In the genomic region with DNA sequence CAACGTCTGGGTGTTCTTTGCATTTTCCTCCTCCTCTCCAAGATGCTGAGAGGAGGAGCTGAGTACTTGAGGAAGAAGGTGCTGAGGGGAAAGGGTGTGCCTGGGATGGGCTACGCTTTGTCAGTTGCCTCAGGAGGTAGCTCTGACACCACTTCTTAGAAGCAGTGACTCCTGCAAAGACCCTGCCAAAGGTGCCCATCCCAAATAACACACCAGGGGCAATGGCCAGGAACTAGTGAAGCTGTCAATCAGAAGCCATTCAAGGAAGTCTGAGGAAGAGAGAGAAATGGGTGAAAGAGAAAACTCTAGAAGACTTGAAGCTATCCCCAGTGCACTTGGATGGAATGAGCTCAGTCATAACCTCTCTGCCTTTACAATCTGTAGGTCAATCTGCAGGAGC, we compare ENCODE assay signal across 20 cellular contexts.
A peak's percentile ranks its signal among the peaks of the same experiment; 100 is the strongest.
DNase-seq lines count a peak whose midpoint lies in the region; ATAC-seq and TF ChIP-seq lines count a peak whose summit lies in the region.
"Had no signal": no experiment of that assay in that cellular context is flagged by ENCODE, and none has a peak within 500 bp of the region (broad histone marks: within the 10 kb centered on the region; RNA-seq: fewer than 3 reads in every experiment).

No MANE protein-coding gene starts in this region.

- TF ChIP-seq CTCF in activated B cell treated with CpG ODN at 0.5 μM for 24 hours (IDR thresholded peaks at IDR 0.05), result no peak
- no peak for TF ChIP-seq CTCF in type B pancreatic cell (conservative IDR thresholded peaks at IDR 0.05)

- peaks cover 90% of the 10 kb centered on the region for H3K4me1 Mint-ChIP-seq in stimulated activated naive CD8-positive, alpha-beta T cell treated with anti-CD3 and anti-CD28 coated beads, Interleukin-15, Interleukin-2, amounts not matched to agents 100 ng/mL and 50 ng/mL, for 24 hours (ENCODE audit: low read depth)
- H3K4me1 Mint-ChIP-seq in activated B cell treated with CpG ODN at 0.5 μM for 24 hours (peaks cover 50% of the 10 kb centered on the region), type B pancreatic cell (ENCODE audit: unreplicated experiment) (peaks cover 4% of the 10 kb centered on the region)
- H3K4me1 Mint-ChIP-seq in central memory CD8-positive, alpha-beta T cell, result peaks cover 57% of the 10 kb centered on the region

- H3K4me3 Mint-ChIP-seq in stimulated activated naive CD8-positive, alpha-beta T cell treated with anti-CD3 and anti-CD28 coated beads, Interleukin-15, Interleukin-2, amounts not matched to agents 100 ng/mL and 50 ng/mL, for 24 hours, result peak overlapping the region; percentile 54
- H3K4me3 Mint-ChIP-seq in activated B cell treated with CpG ODN at 0.5 μM for 24 hours, result no peak overlapping the region
- H3K4me3 Mint-ChIP-seq in central memory CD8-positive, alpha-beta T cell, result peak overlapping the region; percentile 34
- H3K4me3 Mint-ChIP-seq in type B pancreatic cell, result no peak overlapping the region
- H3K4me3 Mint-ChIP-seq: brain, endodermal cell had no signal

- H3K36me3 Mint-ChIP-seq in stimulated activated naive CD8-positive, alpha-beta T cell treated with anti-CD3 and anti-CD28 coated beads, Interleukin-15, Interleukin-2, amounts not matched to agents 100 ng/mL and 50 ng/mL, for 24 hours (ENCODE audit: low read depth), result peaks cover 58% of the 10 kb centered on the region
- peaks cover 12% of the 10 kb centered on the region for H3K36me3 Mint-ChIP-seq in activated B cell treated with CpG ODN at 0.5 μM for 24 hours (ENCODE audit: low read depth)
- H3K36me3 Mint-ChIP-seq in central memory CD8-positive, alpha-beta T cell (ENCODE audit: insufficient read depth), result peaks cover 35% of the 10 kb centered on the region
- H3K36me3 Mint-ChIP-seq in type B pancreatic cell, result peaks cover 31% of the 10 kb centered on the region

- ATAC-seq in stimulated activated naive CD8-positive, alpha-beta T cell treated with anti-CD3 and anti-CD28 coated beads, Interleukin-15, Interleukin-2, amounts not matched to agents 100 U/mL and 50 U/mL, for 24 hours, result no peak
- ATAC-seq in activated B cell treated with CpG ODN at 0.5 μM for 24 hours (ENCODE audit: low read depth) (no peak), GM21423 (IDR thresholded peaks at IDR 0.05; ENCODE audit: unreplicated experiment) (no peak)
- ATAC-seq in central memory CD8-positive, alpha-beta T cell (replicated peaks; ENCODE audit: extremely low read depth, poor library complexity, severe bottlenecking), result no peak
- ATAC-seq: K562, Right ventricle myocardium inferior had no signal

- no peak for DNase-seq in stimulated activated naive CD8-positive, alpha-beta T cell treated with anti-CD3 and anti-CD28 coated beads, Interleukin-15, Interleukin-2, amounts not matched to agents 100 U/mL and 50 U/mL, for 24 hours
- DNase-seq in activated B cell treated with CpG ODN at 0.5 μM for 24 hours (no peak), type B pancreatic cell (ENCODE audit: extremely low spot score, unreplicated experiment) (no peak), NCI-H2107 treated with DMSO at 0.1 percent for 48 hours (lab: John Stamatoyannopoulos, UW; ENCODE audit: unreplicated experiment) (no peak)
- DNase-seq in central memory CD8-positive, alpha-beta T cell (ENCODE audit: low spot score in 2 of 2), result no peak
- DNase-seq in stimulated activated CD4-positive, alpha-beta T cell treated with anti-CD3 and anti-CD28 coated beads, Interleukin-2, amount 100 ng/mL, for 24 hours, result no peak
- DNase-seq: activated CD4-positive, alpha-beta T cell treated with anti-CD3 and anti-CD28 coated beads for 1 hour; DMS53; endodermal cell; GF-D8; kidney; NCI-H187; small intestine; stimulated activated CD4-positive, alpha-beta T cell treated with anti-CD3 and anti-CD28 coated beads, Interleukin-2, amount 100 ng/mL, for 48 hours; stomach had no signal

- H3K27me3 Mint-ChIP-seq in stimulated activated naive CD8-positive, alpha-beta T cell treated with anti-CD3 and anti-CD28 coated beads, Interleukin-15, Interleukin-2, amounts not matched to agents 100 ng/mL and 50 ng/mL, for 24 hours, result no peaks in the 10 kb centered on the region
- no peaks in the 10 kb centered on the region for H3K27me3 Mint-ChIP-seq in activated B cell treated with CpG ODN at 0.5 μM for 24 hours
- no peaks in the 10 kb centered on the region for H3K27me3 Mint-ChIP-seq in central memory CD8-positive, alpha-beta T cell
- no peaks in the 10 kb centered on the region for H3K27me3 Mint-ChIP-seq in type B pancreatic cell
- H3K27me3 Mint-ChIP-seq: brain had no signal

- H3K27ac Mint-ChIP-seq in stimulated activated naive CD8-positive, alpha-beta T cell treated with anti-CD3 and anti-CD28 coated beads, Interleukin-15, Interleukin-2, amounts not matched to agents 100 ng/mL and 50 ng/mL, for 24 hours, result peak overlapping the region; percentile 96
- H3K27ac Mint-ChIP-seq in activated B cell treated with CpG ODN at 0.5 μM for 24 hours (peak overlapping the region; percentile 10), type B pancreatic cell (peak overlapping the region; percentile 32)
- H3K27ac Mint-ChIP-seq in central memory CD8-positive, alpha-beta T cell (ENCODE audit: low read depth), result peak overlapping the region; percentile 94
- H3K27ac Mint-ChIP-seq: brain, endodermal cell had no signal

- CTCF ChIA-PET in activated B cell treated with CpG ODN at 0.5 μM for 24 hours (lab: Charles Lee), result interaction anchor here (0.6 to 1.0 kb wide), 6 partner anchors 30 to 149 kb away, joined by 3 to 4 read pairs (median 3); no protein-coding TSS in a partner anchor

- POLR2A ChIA-PET in activated B cell treated with CpG ODN at 0.5 μM for 24 hours (lab: Charles Lee), result interaction anchor here (0.8 to 1.3 kb wide), 3 partner anchors 24 to 67 kb away, joined by 3 to 6 read pairs (median 4); no protein-coding TSS in a partner anchor

- intact Hi-C loops in activated B cell treated with CpG ODN at 0.5 μM for 24 hours (cut with micrococcal nuclease), result loop anchor here (1.0 kb wide), 1 partner anchor 9 kb away; no protein-coding TSS in a partner anchor

- no peaks in the 10 kb centered on the region for H3K9me3 Mint-ChIP-seq in stimulated activated naive CD8-positive, alpha-beta T cell treated with anti-CD3 and anti-CD28 coated beads, Interleukin-15, Interleukin-2, amounts not matched to agents 100 ng/mL and 50 ng/mL, for 24 hours
- H3K9me3 Mint-ChIP-seq in activated B cell treated with CpG ODN at 0.5 μM for 24 hours (no peaks in the 10 kb centered on the region), type B pancreatic cell (peaks cover 5% of the 10 kb centered on the region)
- H3K9me3 Mint-ChIP-seq in central memory CD8-positive, alpha-beta T cell, result no peaks in the 10 kb centered on the region

Comparison
In these comparisons a context has a peak if more than half of its experiments do, and no peak if none do; other contexts are left out.
1. H3K27ac Mint-ChIP-seq: peak in every context shown above with its lines; median percentile 96 in stimulated activated naive CD8-positive, alpha-beta T cell treated with anti-CD3 and anti-CD28 coated beads, Interleukin-15, Interleukin-2, amounts not matched to agents 100 ng/mL and 50 ng/mL, for 24 hours; 94 in central memory CD8-positive, alpha-beta T cell; 32 in type B pancreatic cell; 10 in activated B cell treated with CpG ODN at 0.5 μM for 24 hours.
2. H3K4me3 Mint-ChIP-seq: peak in stimulated activated naive CD8-positive, alpha-beta T cell treated with anti-CD3 and anti-CD28 coated beads, Interleukin-15, Interleukin-2, amounts not matched to agents 100 ng/mL and 50 ng/mL, for 24 hours (single experiment) and central memory CD8-positive, alpha-beta T cell (single experiment); none in activated B cell treated with CpG ODN at 0.5 μM for 24 hours (single experiment) and type B pancreatic cell (single experiment).